8 cellular contexts compared by ENCODE assay signal in the genomic region with DNA sequence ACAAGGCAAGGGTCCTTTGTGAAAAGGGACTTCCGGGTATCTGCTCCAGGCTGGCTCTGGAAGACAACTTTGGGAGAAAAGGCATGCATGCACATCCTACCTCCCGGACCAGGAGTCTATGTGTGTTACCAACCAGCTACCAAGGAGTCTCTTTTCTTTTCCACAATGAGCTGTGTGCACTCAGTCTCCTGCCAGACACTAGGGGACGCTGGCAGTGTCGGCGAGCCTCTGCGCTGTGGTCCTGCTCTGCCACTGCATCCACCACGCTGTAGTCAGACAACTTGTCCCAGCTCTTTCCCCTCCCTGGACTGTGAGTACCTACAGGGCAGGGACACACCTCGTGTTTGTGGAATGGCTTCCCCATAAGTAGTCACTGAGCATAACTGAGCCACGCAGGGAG. TPM values are rescaled to one million over a fixed set of nuclear protein-coding genes. Genes with fewer than 3 reads are reported as not detected.
A peak's percentile ranks its signal among the peaks of the same experiment; 100 is the strongest.
DNase-seq lines count a peak whose midpoint lies in the region; ATAC-seq and TF ChIP-seq lines count a peak whose summit lies in the region.

No MANE protein-coding gene starts in this region.

- H3K9me3 ChIP-seq in CD8-positive, alpha-beta T cell (ENCODE audit: low read length): no peaks in the 10 kb centered on the region

- CTCF ChIA-PET in CD8-positive, alpha-beta T cell (lab: Charles Lee): interaction anchor here (0.5 kb wide), 2 partner anchors 21 to 231 kb away, joined by 3 read pairs; no protein-coding TSS in a partner anchor

- H3K4me3 Mint-ChIP-seq in CD8-positive, alpha-beta T cell: no peak overlapping the region
- no peak overlapping the region for H3K4me3 Mint-ChIP-seq in central memory CD8-positive, alpha-beta T cell

- no peak overlapping the region for H3K4me3 ChIP-seq in CD8-positive, alpha-beta T cell (ENCODE audit: low read depth, low read length)
- H3K4me3 ChIP-seq in HL-60 (replicated peaks; ENCODE audit: insufficient read depth, low read length): no peak overlapping the region

- peaks cover 4% of the 10 kb centered on the region for H3K4me1 ChIP-seq in CD8-positive, alpha-beta T cell (ENCODE audit: insufficient read depth, low read length)

- H3K4me1 Mint-ChIP-seq in CD8-positive, alpha-beta T cell (ENCODE audit: low read depth): peaks cover 7% of the 10 kb centered on the region
- H3K4me1 Mint-ChIP-seq in central memory CD8-positive, alpha-beta T cell: peaks cover 5% of the 10 kb centered on the region

- H3K36me3 Mint-ChIP-seq in CD8-positive, alpha-beta T cell: no peaks in the 10 kb centered on the region
- no peaks in the 10 kb centered on the region for H3K36me3 Mint-ChIP-seq in central memory CD8-positive, alpha-beta T cell (ENCODE audit: insufficient read depth)

- no peak overlapping the region for H3K27ac ChIP-seq in CD8-positive, alpha-beta T cell (ENCODE audit: low read depth, low read length)
- H3K27ac ChIP-seq in HL-60 (replicated peaks): no peak overlapping the region

- H3K9me3 Mint-ChIP-seq in CD8-positive, alpha-beta T cell: no peaks in the 10 kb centered on the region
- H3K9me3 Mint-ChIP-seq in central memory CD8-positive, alpha-beta T cell: no peaks in the 10 kb centered on the region

- POLR2A ChIA-PET in CD8-positive, alpha-beta T cell (lab: Charles Lee): no interaction called here

- intact Hi-C loops in CD8-positive, alpha-beta T cell (cut with DNase I, micrococcal nuclease): loop anchor here in 1 of 2 experiments (1.0 kb wide), 1 partner anchor 40 kb away; no protein-coding TSS in a partner anchor

- peaks cover 2% of the 10 kb centered on the region for H3K27me3 Mint-ChIP-seq in CD8-positive, alpha-beta T cell (ENCODE audit: low read depth)
- H3K27me3 Mint-ChIP-seq in central memory CD8-positive, alpha-beta T cell: no peaks in the 10 kb centered on the region

- H3K27ac Mint-ChIP-seq in CD8-positive, alpha-beta T cell: no peak overlapping the region
- no peak overlapping the region for H3K27ac Mint-ChIP-seq in central memory CD8-positive, alpha-beta T cell (ENCODE audit: low read depth)

- no peaks in the 10 kb centered on the region for H3K27me3 ChIP-seq in CD8-positive, alpha-beta T cell (ENCODE audit: insufficient read depth, low read length)
- no peaks in the 10 kb centered on the region for H3K27me3 ChIP-seq in HL-60 (ENCODE audit: insufficient read depth, poor library complexity, severe bottlenecking)

- peak in 4 of 7 experiments; percentile 2 to 30 (median 18) for DNase-seq in CD8-positive, alpha-beta T cell
- DNase-seq in HL-60 (ENCODE audit: low read depth in 1 of 2, low spot score in 1 of 2): peak in 1 of 2 experiments; percentile 36
- no peak for DNase-seq in central memory CD8-positive, alpha-beta T cell (ENCODE audit: low spot score in 2 of 2)
- peak; percentile 76 to 84 for DNase-seq in lung microvascular endothelial cell (ENCODE audit: low read depth in 2 of 2)
- DNase-seq in NCI-H2107 (lab: John Stamatoyannopoulos, UW): no peak

- H3K36me3 ChIP-seq in CD8-positive, alpha-beta T cell (ENCODE audit: insufficient read depth, low read length): no peaks in the 10 kb centered on the region

- TF ChIP-seq CTCF in CD8-positive, alpha-beta T cell (IDR thresholded peaks at IDR 0.05): peak; percentile 46
- peak; percentile 87 for TF ChIP-seq CTCF in HL-60 (IDR thresholded peaks at IDR 0.05; ENCODE audit: insufficient read depth, low read length)

- peak; percentile 88 for ATAC-seq in CD8-positive, alpha-beta T cell
- ATAC-seq in SK-N-SH treated with all-trans-retinoic acid at 6 μM for 48 hours: peak; percentile 99
- ATAC-seq in central memory CD8-positive, alpha-beta T cell (replicated peaks; ENCODE audit: extremely low read depth, poor library complexity, severe bottlenecking): peak; percentile 36
- no peak for ATAC-seq in HG03432 (IDR thresholded peaks at IDR 0.05; ENCODE audit: unreplicated experiment)
- no peak for ATAC-seq in GM18909 (IDR thresholded peaks at IDR 0.05; ENCODE audit: poor library complexity, unreplicated experiment)

TF ChIP-seq in SK-N-SH treated with all-trans-retinoic acid at 6 μM for 48 hours, 23 proteins besides CTCF, POLR2A, EP300 and RAD21:
- no peak for TF ChIP-seq ARNTL (CRISPR knock-in tag; IDR thresholded peaks at IDR 0.05; ENCODE audit: borderline replicate concordance, low read depth)
- TF ChIP-seq ZFP30 (CRISPR knock-in tag; IDR thresholded peaks at IDR 0.05): no peak
- TF ChIP-seq SNAI2 (CRISPR knock-in tag; IDR thresholded peaks at IDR 0.05): no peak
- no peak for TF ChIP-seq TOX (CRISPR knock-in tag; IDR thresholded peaks at IDR 0.05; ENCODE audit: borderline replicate concordance)
- TF ChIP-seq ESRRG (CRISPR knock-in tag; IDR thresholded peaks at IDR 0.05): no peak
- TF ChIP-seq, protein P1, sequence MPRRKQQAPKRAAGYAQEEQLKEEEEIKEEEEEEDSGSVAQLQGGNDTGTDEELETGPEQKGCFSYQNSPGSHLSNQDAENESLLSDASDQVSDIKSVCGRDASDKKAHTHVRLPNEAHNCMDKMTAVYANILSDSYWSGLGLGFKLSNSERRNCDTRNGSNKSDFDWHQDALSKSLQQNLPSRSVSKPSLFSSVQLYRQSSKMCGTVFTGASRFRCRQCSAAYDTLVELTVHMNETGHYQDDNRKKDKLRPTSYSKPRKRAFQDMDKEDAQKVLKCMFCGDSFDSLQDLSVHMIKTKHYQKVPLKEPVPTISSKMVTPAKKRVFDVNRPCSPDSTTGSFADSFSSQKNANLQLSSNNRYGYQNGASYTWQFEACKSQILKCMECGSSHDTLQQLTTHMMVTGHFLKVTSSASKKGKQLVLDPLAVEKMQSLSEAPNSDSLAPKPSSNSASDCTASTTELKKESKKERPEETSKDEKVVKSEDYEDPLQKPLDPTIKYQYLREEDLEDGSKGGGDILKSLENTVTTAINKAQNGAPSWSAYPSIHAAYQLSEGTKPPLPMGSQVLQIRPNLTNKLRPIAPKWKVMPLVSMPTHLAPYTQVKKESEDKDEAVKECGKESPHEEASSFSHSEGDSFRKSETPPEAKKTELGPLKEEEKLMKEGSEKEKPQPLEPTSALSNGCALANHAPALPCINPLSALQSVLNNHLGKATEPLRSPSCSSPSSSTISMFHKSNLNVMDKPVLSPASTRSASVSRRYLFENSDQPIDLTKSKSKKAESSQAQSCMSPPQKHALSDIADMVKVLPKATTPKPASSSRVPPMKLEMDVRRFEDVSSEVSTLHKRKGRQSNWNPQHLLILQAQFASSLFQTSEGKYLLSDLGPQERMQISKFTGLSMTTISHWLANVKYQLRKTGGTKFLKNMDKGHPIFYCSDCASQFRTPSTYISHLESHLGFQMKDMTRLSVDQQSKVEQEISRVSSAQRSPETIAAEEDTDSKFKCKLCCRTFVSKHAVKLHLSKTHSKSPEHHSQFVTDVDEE (CRISPR knock-in tag; IDR thresholded peaks at IDR 0.05): no peak
TF ChIP-seq in SK-N-SH treated with all-trans-retinoic acid at 6 μM for 48 hours: peak in this region for 0.

RNA-seq across cellular contexts. Expression of gene SSR2, which starts 5.1 kb away (rescaled TPM):
- 100 to 1,000 TPM; 208 to 212 TPM for total RNA-seq in CD8-positive, alpha-beta T cell
- total RNA-seq in lung microvascular endothelial cell: 342 and 396 TPM in 2 replicates

RNA-seq across cellular contexts. Expression of gene UBQLN4, which starts 27.7 kb away (rescaled TPM):
- 10 to 100 TPM in 1 of 2 experiments, 1 to 10 TPM in 1; 9.8 to 10.8 TPM for total RNA-seq in CD8-positive, alpha-beta T cell
- 9.8 and 12.1 TPM in 2 replicates for total RNA-seq in lung microvascular endothelial cell

RNA-seq across cellular contexts. Expression of gene LAMTOR2, which starts 28.7 kb away (rescaled TPM):
- 1 to 10 TPM; 6.7 to 8.3 TPM for total RNA-seq in CD8-positive, alpha-beta T cell
- total RNA-seq in lung microvascular endothelial cell: 98.6 and 101 TPM in 2 replicates

RNA-seq across cellular contexts. Expression of gene RAB25, which starts 35.1 kb away (rescaled TPM):
- under 1 TPM; 0.38 to 0.86 TPM for total RNA-seq in CD8-positive, alpha-beta T cell
- total RNA-seq in lung microvascular endothelial cell: not detected in 2 replicates

RNA-seq across cellular contexts. Expression of gene ARHGEF2, which starts 47.5 kb away (rescaled TPM):
- total RNA-seq in CD8-positive, alpha-beta T cell: 10 to 100 TPM; 51.6 to 52.3 TPM
- total RNA-seq in lung microvascular endothelial cell: 59.3 and 69.4 TPM in 2 replicates

Comparison
In these comparisons a context has a peak if more than half of its experiments do, and no peak if none do; other contexts are left out.
1. ATAC-seq: peak in CD8-positive, alpha-beta T cell (single experiment), SK-N-SH treated with all-trans-retinoic acid at 6 μM for 48 hours (single experiment) and central memory CD8-positive, alpha-beta T cell (single experiment); none in HG03432 (single experiment) and GM18909 (single experiment).
2. DNase-seq: peak in CD8-positive, alpha-beta T cell (4 of 7) and lung microvascular endothelial cell (2 of 2); none in central memory CD8-positive, alpha-beta T cell (0 of 2) and NCI-H2107 (single experiment).
3. RNA of gene LAMTOR2, which starts 28.7 kb away (total RNA-seq): 98.6 to 101 TPM in lung microvascular endothelial cell; 6.7 to 8.3 TPM in CD8-positive, alpha-beta T cell; every median in the first group is over 10 times any median in the second.